8 cellular contexts compared by ENCODE assay signal in genomic region chr3:32934150-32934742, GRCh38. TPM values are rescaled to one million over a fixed set of nuclear protein-coding genes. Genes with fewer than 3 reads are reported as not detected.
DNase-seq lines count a peak whose midpoint lies in the region; ATAC-seq and TF ChIP-seq lines count a peak whose summit lies in the region.

No MANE protein-coding gene starts in this region.

- intact Hi-C loops in upper lobe of right lung (cut with DNase I): no loop called here
- intact Hi-C loops in aorta (cut with DNase I): loop anchor here in 1 of 2 donors (10.0 kb wide), 1 partner anchor 199 kb away; no protein-coding TSS in a partner anchor

- H3K36me3 Mint-ChIP-seq in activated naive CD8-positive, alpha-beta T cell treated with anti-CD3 and anti-CD28 coated beads for 36 hours: peaks cover 3% of the 10 kb centered on the region

- no peaks in the 10 kb centered on the region for H3K27me3 Mint-ChIP-seq in activated naive CD8-positive, alpha-beta T cell treated with anti-CD3 and anti-CD28 coated beads for 36 hours

- H3K9me3 ChIP-seq in right atrium auricular region (no peaks in the 10 kb centered on the region), upper lobe of right lung (no peaks in the 10 kb centered on the region), aorta (ENCODE audit: control insufficient read depth, low read length) (no peaks in the 10 kb centered on the region)

- no peak overlapping the region for H3K27ac Mint-ChIP-seq in activated naive CD8-positive, alpha-beta T cell treated with anti-CD3 and anti-CD28 coated beads for 36 hours

- 79 to 86% methylated on average over 5 of the region's 5 CpGs for WGBS in aorta, 2 donors

- no peaks in the 10 kb centered on the region for H3K9me3 Mint-ChIP-seq in activated naive CD8-positive, alpha-beta T cell treated with anti-CD3 and anti-CD28 coated beads for 36 hours

- H3K4me1 Mint-ChIP-seq in activated naive CD8-positive, alpha-beta T cell treated with anti-CD3 and anti-CD28 coated beads for 36 hours: no peaks in the 10 kb centered on the region

- H3K4me1 ChIP-seq in right atrium auricular region (no peaks in the 10 kb centered on the region), upper lobe of right lung (no peaks in the 10 kb centered on the region), aorta (ENCODE audit: control insufficient read depth in 1 of 2, insufficient read depth in 2 of 2, low read length in 2 of 2) (no peaks in the 10 kb centered on the region)

- H3K4me3 ChIP-seq in right atrium auricular region (no peak overlapping the region), upper lobe of right lung (no peak overlapping the region), aorta (ENCODE audit: low read length in 2 of 2) (no peak overlapping the region)

- no peak overlapping the region for H3K4me3 Mint-ChIP-seq in activated naive CD8-positive, alpha-beta T cell treated with anti-CD3 and anti-CD28 coated beads for 36 hours

- ATAC-seq in upper lobe of right lung: peak; percentile 50
- ATAC-seq in aorta (ENCODE audit: low FRiP score): no peak
- ATAC-seq in HG03439 (IDR thresholded peaks at IDR 0.05; ENCODE audit: unreplicated experiment): no peak

- peak; percentile 72 for TF ChIP-seq CTCF in GM10266 (IDR thresholded peaks at IDR 0.05; ENCODE audit: control insufficient read depth, insufficient read depth, low read depth, missing control alignments)
- peak; percentile 35 to 72 for TF ChIP-seq CTCF in right atrium auricular region (IDR thresholded peaks at IDR 0.05)
- TF ChIP-seq CTCF in upper lobe of right lung (IDR thresholded peaks at IDR 0.05): peak; percentile 72

- no peak overlapping the region for H3K27ac ChIP-seq in right atrium auricular region
- H3K27ac ChIP-seq in upper lobe of right lung: no peak overlapping the region
- H3K27ac ChIP-seq in aorta (ENCODE audit: low read depth in 1 of 2, low read length in 2 of 2): no peak overlapping the region

- no peaks in the 10 kb centered on the region for H3K27me3 ChIP-seq in right atrium auricular region
- no peaks in the 10 kb centered on the region for H3K27me3 ChIP-seq in upper lobe of right lung
- no peaks in the 10 kb centered on the region for H3K27me3 ChIP-seq in aorta (ENCODE audit: control insufficient read depth in 1 of 2, insufficient read depth in 2 of 2, low read length in 1 of 2)

- in situ Hi-C loops in SK-MEL-5 (cut with HindIII; ENCODE audit: low pct_unique_long_range_greater_than_20kb, low sequenced_read_pairs): no loop called here

- H3K36me3 ChIP-seq in right atrium auricular region (no peaks in the 10 kb centered on the region), upper lobe of right lung (no peaks in the 10 kb centered on the region), aorta (ENCODE audit: control insufficient read depth in 1 of 2, insufficient read depth in 2 of 2, low read length in 1 of 2) (no peaks in the 10 kb centered on the region)

- peak; percentile 34 for DNase-seq in A172 (ENCODE audit: low spot score)
- DNase-seq in GM10266 (ENCODE audit: extremely low spot score): peak; percentile 49
- DNase-seq in SK-MEL-5 (ENCODE audit: low read depth, low spot score): peak; percentile 53
- no peak for DNase-seq in right atrium auricular region (ENCODE audit: low spot score)
- peak; percentile 9 for DNase-seq in upper lobe of right lung
- no peak for DNase-seq in aorta
- DNase-seq in activated naive CD8-positive, alpha-beta T cell treated with anti-CD3 and anti-CD28 coated beads for 36 hours: no peak

RNA-seq across cellular contexts. Expression of gene CCR4, which starts 17.2 kb away (rescaled TPM):
- not detected in 2 replicates for total RNA-seq in A172 (2014; rRNA removed; shearing (Covaris generic))
- total RNA-seq in SK-MEL-5 (2014; rRNA removed; shearing (Covaris generic)): 0.29 TPM in 1 of 2 replicates, not detected in the other
- 0.03 TPM in 1 of 2 replicates, not detected in the other for polyA plus RNA-seq in SK-MEL-5 (2015; cell fraction: cytosol; rRNA removed)
- polyA plus RNA-seq in SK-MEL-5 (2015; cell fraction: nucleus; rRNA removed): 0.16 TPM in 1 of 2 replicates, not detected in the other
- total RNA-seq in right atrium auricular region (under 1 TPM; 0.33 to 0.35 TPM), upper lobe of right lung (1.2 TPM), aorta (under 1 TPM; 0.42 to 0.54 TPM)
- not detected for polyA plus RNA-seq in aorta
- 1 to 10 TPM; 8.1 to 8.8 TPM for total RNA-seq in activated naive CD8-positive, alpha-beta T cell treated with anti-CD3 and anti-CD28 coated beads for 36 hours

Comparison
In these comparisons a context has a peak if more than half of its experiments do, and no peak if none do; other contexts are left out.
1. DNase-seq: peak in A172 (single experiment), GM10266 (single experiment), SK-MEL-5 (single experiment) and upper lobe of right lung (single experiment); none in right atrium auricular region (single experiment), aorta (0 of 2) and activated naive CD8-positive, alpha-beta T cell treated with anti-CD3 and anti-CD28 coated beads for 36 hours (single experiment).
2. Peak in every context shown above with its lines, with median percentiles within 50 percentile points of each other: CTCF ChIP-seq.